11 cellular contexts compared by ENCODE assay signal in genomic region chr10:80518807-80519360, GRCh38. TPM values are rescaled to one million over a fixed set of nuclear protein-coding genes. Genes with fewer than 3 reads are reported as not detected.
DNase-seq lines count a peak whose midpoint lies in the region; ATAC-seq and TF ChIP-seq lines count a peak whose summit lies in the region.
"Had no signal": no experiment of that assay in that cellular context is flagged by ENCODE, and none has a peak within 500 bp of the region (broad histone marks: within the 10 kb centered on the region; RNA-seq: fewer than 3 reads in every experiment).

No MANE protein-coding gene starts in this region.

- peaks cover 0 to 83% (median 7%) of the 10 kb centered on the region in 3 donors for H3K36me3 Mint-ChIP-seq in CD8-positive, alpha-beta memory T cell
- peaks cover 25% of the 10 kb centered on the region for H3K36me3 Mint-ChIP-seq in activated CD8-positive, alpha-beta T cell treated with anti-CD3 and anti-CD28 coated beads for 36 hours (ENCODE audit: low read depth)

- ATAC-seq in GM21529 (IDR thresholded peaks at IDR 0.05; ENCODE audit: unreplicated experiment) (peak; percentile 28), mucosa of descending colon (peak; percentile 5), GM19467 (IDR thresholded peaks at IDR 0.05; ENCODE audit: unreplicated experiment) (no peak)
- ATAC-seq in activated CD8-positive, alpha-beta T cell treated with anti-CD3 and anti-CD28 coated beads for 36 hours, result no peak

- peaks cover 44% of the 10 kb centered on the region for H3K36me3 ChIP-seq in CD8-positive, alpha-beta memory T cell (ENCODE audit: insufficient read depth, low read length)
- peaks cover 3% of the 10 kb centered on the region for H3K36me3 ChIP-seq in mucosa of descending colon (ENCODE audit: low read depth)

- POLR2A ChIA-PET in CD8-positive, alpha-beta memory T cell (lab: Charles Lee), result no interaction called here
- POLR2A ChIA-PET in activated CD8-positive, alpha-beta T cell treated with anti-CD3 and anti-CD28 coated beads for 36 hours (lab: Charles Lee), result no interaction called here

- CTCF ChIA-PET in CD8-positive, alpha-beta memory T cell (lab: Charles Lee), result interaction anchor here (2.8 kb wide), 1 partner anchor 14 kb away, joined by 11 read pairs; no protein-coding TSS in a partner anchor
- CTCF ChIA-PET in activated CD8-positive, alpha-beta T cell treated with anti-CD3 and anti-CD28 coated beads for 36 hours (lab: Charles Lee), result interaction anchor here (1.6 kb wide), 1 partner anchor 74 kb away, joined by 10 read pairs; no protein-coding TSS in a partner anchor

- H3K9me3 Mint-ChIP-seq in CD8-positive, alpha-beta memory T cell, result no peaks in the 10 kb centered on the region
- H3K9me3 Mint-ChIP-seq in activated CD8-positive, alpha-beta T cell treated with anti-CD3 and anti-CD28 coated beads for 36 hours, result no peaks in the 10 kb centered on the region

- no peak overlapping the region for H3K27ac ChIP-seq in CD8-positive, alpha-beta memory T cell (ENCODE audit: low read depth, low read length)
- H3K27ac ChIP-seq: hepatocyte had no signal

- TF ChIP-seq CTCF in activated CD8-positive, alpha-beta T cell treated with anti-CD3 and anti-CD28 coated beads for 36 hours (IDR thresholded peaks at IDR 0.05), result no peak
- TF ChIP-seq CTCF in mucosa of descending colon (IDR thresholded peaks at IDR 0.05), result no peak

- no peak overlapping the region for H3K4me3 Mint-ChIP-seq in CD8-positive, alpha-beta memory T cell
- H3K4me3 Mint-ChIP-seq in activated CD8-positive, alpha-beta T cell treated with anti-CD3 and anti-CD28 coated beads for 36 hours, result no peak overlapping the region

- H3K27me3 Mint-ChIP-seq in CD8-positive, alpha-beta memory T cell, result peaks cover 0 to 1% of the 10 kb centered on the region in 2 donors
- no peaks in the 10 kb centered on the region for H3K27me3 Mint-ChIP-seq in activated CD8-positive, alpha-beta T cell treated with anti-CD3 and anti-CD28 coated beads for 36 hours

- intact Hi-C loops in activated CD8-positive, alpha-beta T cell treated with anti-CD3 and anti-CD28 coated beads for 36 hours (cut with micrococcal nuclease), result no loop called here
- intact Hi-C loops in mucosa of descending colon (cut with DNase I, micrococcal nuclease), result no loop called here

- peak overlapping the region in 6 of 8 donors; percentile 19 to 81 (median 64) for H3K27ac Mint-ChIP-seq in CD8-positive, alpha-beta memory T cell
- H3K27ac Mint-ChIP-seq in activated CD8-positive, alpha-beta T cell treated with anti-CD3 and anti-CD28 coated beads for 36 hours, result peak overlapping the region; percentile 6

- H3K4me1 Mint-ChIP-seq in CD8-positive, alpha-beta memory T cell, result peaks cover 16 to 33% (median 29%) of the 10 kb centered on the region in 3 donors
- H3K4me1 Mint-ChIP-seq in activated CD8-positive, alpha-beta T cell treated with anti-CD3 and anti-CD28 coated beads for 36 hours (ENCODE audit: low read depth), result peaks cover 41% of the 10 kb centered on the region

- H3K27me3 ChIP-seq in CD8-positive, alpha-beta memory T cell (ENCODE audit: insufficient read depth, low read length, poor library complexity, severe bottlenecking), result no peaks in the 10 kb centered on the region
- H3K27me3 ChIP-seq: hepatocyte had no signal

- peaks cover 10% of the 10 kb centered on the region for H3K4me1 ChIP-seq in CD8-positive, alpha-beta memory T cell (ENCODE audit: insufficient read depth, low read length)
- no peaks in the 10 kb centered on the region for H3K4me1 ChIP-seq in mucosa of descending colon (ENCODE audit: low read depth)

- no peaks in the 10 kb centered on the region for H3K9me3 ChIP-seq in CD8-positive, alpha-beta memory T cell (ENCODE audit: low read length)
- H3K9me3 ChIP-seq in mucosa of descending colon, result no peaks in the 10 kb centered on the region

- DNase-seq in CD8-positive, alpha-beta memory T cell, result no peak
- DNase-seq in activated CD8-positive, alpha-beta T cell treated with anti-CD3 and anti-CD28 coated beads for 36 hours, result no peak
- DNase-seq in mucosa of descending colon (no peak), midbrain (lab: John Stamatoyannopoulos, UW) (no peak), DMS79 (lab: John Stamatoyannopoulos, UW) (no peak), iPS-NIHi11 (ENCODE audit: low spot score) (no peak)
- DNase-seq: KBM-7, NCI-H748 treated with DMSO at 0.1 percent for 48 hours had no signal

- H3K4me3 ChIP-seq in CD8-positive, alpha-beta memory T cell (ENCODE audit: low read length), result no peak overlapping the region
- no peak overlapping the region for H3K4me3 ChIP-seq in mucosa of descending colon
- H3K4me3 ChIP-seq: hepatocyte had no signal

RNA-seq across cellular contexts. Expression of gene SH2D4B, which starts 18.8 kb away (rescaled TPM):
- total RNA-seq in CD8-positive, alpha-beta memory T cell, result under 1 TPM; 0.11 to 0.13 TPM
- polyA plus RNA-seq in CD8-positive, alpha-beta memory T cell, result not detected
- under 1 TPM; 0.11 to 0.20 TPM for total RNA-seq in activated CD8-positive, alpha-beta T cell treated with anti-CD3 and anti-CD28 coated beads for 36 hours
- not detected for total RNA-seq in mucosa of descending colon
- total RNA-seq: hepatocyte had no signal
- polyA plus RNA-seq: hepatocyte had no signal

Comparison
In these comparisons a context has a peak if more than half of its experiments do, and no peak if none do; other contexts are left out.
1. ATAC-seq: peak in GM21529 (single experiment) and mucosa of descending colon (single experiment); none in activated CD8-positive, alpha-beta T cell treated with anti-CD3 and anti-CD28 coated beads for 36 hours (single experiment) and GM19467 (single experiment).